In genomic region chr6:130885392-130886192, GRCh38 we compare ENCODE assay signal across 8 cellular contexts. TPM values are rescaled to one million over a fixed set of nuclear protein-coding genes. Genes with fewer than 3 reads are reported as not detected.
DNase-seq lines count a peak whose midpoint lies in the region; ATAC-seq and TF ChIP-seq lines count a peak whose summit lies in the region.

No MANE protein-coding gene starts in this region.

- no peaks in the 10 kb centered on the region for H3K9me3 Mint-ChIP-seq in activated T-cell treated with anti-CD3 and anti-CD28 coated beads, Interleukin-2, amount 50 U/mL, for 24 hours
- no peaks in the 10 kb centered on the region for H3K9me3 Mint-ChIP-seq in neural progenitor cell

- DNase-seq in DMS79 (lab: John Stamatoyannopoulos, UW) = peak; percentile 8
- DNase-seq in HUDEP-2 (lab: John Stamatoyannopoulos, UW; ENCODE audit: unreplicated experiment in 76 of 76) = peak in 57 of 76 experiments; percentile 9 to 82 (median 38)
- peak; percentile 61 to 67 for DNase-seq in PC-9
- DNase-seq in activated T-cell treated with anti-CD3 and anti-CD28 coated beads, Interleukin-2, amount 50 U/mL, for 24 hours = peak; percentile 39
- DNase-seq in fibroblast of gingiva (ENCODE audit: low read depth) = peak; percentile 60
- DNase-seq in neural progenitor cell (ENCODE audit: low spot score) = peak; percentile 82
- peak; percentile 29 for DNase-seq in thoracic aorta (ENCODE audit: low spot score)

- H3F3A ChIP-seq in PC-9 (ENCODE audit: insufficient read depth, low read depth) (no peaks in the 10 kb centered on the region), neural progenitor cell (ENCODE audit: low read depth) (no peaks in the 10 kb centered on the region)

- H3K36me3 ChIP-seq in PC-9 (ENCODE audit: low read depth) (no peaks in the 10 kb centered on the region), neural progenitor cell (no peaks in the 10 kb centered on the region), thoracic aorta (no peaks in the 10 kb centered on the region)

- CTCF ChIA-PET in PC-9 (lab: Charles Lee) = interaction anchor here (1.0 to 1.1 kb wide), 2 partner anchors 231 to 648 kb away, joined by 4 to 11 read pairs; no protein-coding TSS in a partner anchor

- TF ChIP-seq CTCF in PC-9 (conservative IDR thresholded peaks at IDR 0.05) (peak; percentile 98), neural progenitor cell (IDR thresholded peaks at IDR 0.05) (peak; percentile 98), thoracic aorta (IDR thresholded peaks at IDR 0.05) (peak; percentile 86)

- H3K9me3 ChIP-seq in PC-9 (ENCODE audit: insufficient read depth, low read depth) (no peaks in the 10 kb centered on the region), neural progenitor cell (ENCODE audit: low read depth) (no peaks in the 10 kb centered on the region), thoracic aorta (no peaks in the 10 kb centered on the region)

- intact Hi-C loops in PC-9 (cut with micrococcal nuclease; ENCODE audit: unreplicated experiment) = loop anchor here (1.0 to 2.0 kb wide), 3 partner anchors 177 to 649 kb away; partner anchors contain the start of gene EPB41L2

- H3K4me3 ChIP-seq in PC-9 = no peak overlapping the region
- no peak overlapping the region for H3K4me3 ChIP-seq in neural progenitor cell
- H3K4me3 ChIP-seq in thoracic aorta = no peak overlapping the region

- POLR2A ChIA-PET in PC-9 (lab: Charles Lee; ENCODE audit: unreplicated experiment) = no interaction called here

- H3K79me2 ChIP-seq in PC-9 (ENCODE audit: low read depth) (no peaks in the 10 kb centered on the region), neural progenitor cell (ENCODE audit: low read depth) (no peaks in the 10 kb centered on the region)

- no peak overlapping the region for H3K27ac ChIP-seq in PC-9
- no peak overlapping the region for H3K27ac ChIP-seq in neural progenitor cell
- no peak overlapping the region for H3K27ac ChIP-seq in thoracic aorta

- H3K27me3 Mint-ChIP-seq in activated T-cell treated with anti-CD3 and anti-CD28 coated beads, Interleukin-2, amount 50 U/mL, for 24 hours = no peaks in the 10 kb centered on the region
- no peaks in the 10 kb centered on the region for H3K27me3 Mint-ChIP-seq in neural progenitor cell (ENCODE audit: insufficient read depth, low read depth)

- no peaks in the 10 kb centered on the region for H3K9me2 ChIP-seq in PC-9 (ENCODE audit: insufficient read depth)

- H3K36me3 Mint-ChIP-seq in activated T-cell treated with anti-CD3 and anti-CD28 coated beads, Interleukin-2, amount 50 U/mL, for 24 hours (ENCODE audit: low read depth) = peaks cover 2% of the 10 kb centered on the region
- peaks cover 8% of the 10 kb centered on the region for H3K36me3 Mint-ChIP-seq in neural progenitor cell

- no peaks in the 10 kb centered on the region for H4K20me1 ChIP-seq in PC-9 (ENCODE audit: insufficient read depth)
- no peaks in the 10 kb centered on the region for H4K20me1 ChIP-seq in neural progenitor cell (ENCODE audit: low read depth)

- H3K9ac ChIP-seq in neural progenitor cell = no peak overlapping the region

- H3K4me3 Mint-ChIP-seq in activated T-cell treated with anti-CD3 and anti-CD28 coated beads, Interleukin-2, amount 50 U/mL, for 24 hours = no peak overlapping the region
- H3K4me3 Mint-ChIP-seq in neural progenitor cell = no peak overlapping the region

- ATAC-seq in GM21447 (IDR thresholded peaks at IDR 0.05; ENCODE audit: unreplicated experiment) = peak; percentile 90
- no peak for ATAC-seq in thoracic aorta (ENCODE audit: insufficient number of reproducible peaks, low FRiP score, low read depth)

- BruUV-seq in PC-9 (replicated peaks; lab: Mats Ljungman, UMichigan) = no TSS peak

- H3K27ac Mint-ChIP-seq in activated T-cell treated with anti-CD3 and anti-CD28 coated beads, Interleukin-2, amount 50 U/mL, for 24 hours = no peak overlapping the region
- no peak overlapping the region for H3K27ac Mint-ChIP-seq in neural progenitor cell

- H3K4me1 ChIP-seq in PC-9 (replicated peaks; ENCODE audit: insufficient read depth) = no peaks in the 10 kb centered on the region
- no peaks in the 10 kb centered on the region for H3K4me1 ChIP-seq in neural progenitor cell
- peaks cover 0 to 2% of the 10 kb centered on the region in 2 donors for H3K4me1 ChIP-seq in thoracic aorta (ENCODE audit: control insufficient read depth in 1 of 2, low read depth in 2 of 2)

- H3K27me3 ChIP-seq in PC-9 (ENCODE audit: insufficient read depth, low read depth) (no peaks in the 10 kb centered on the region), neural progenitor cell (no peaks in the 10 kb centered on the region), thoracic aorta (replicated peaks; ENCODE audit: insufficient read depth) (no peaks in the 10 kb centered on the region)

- no peaks in the 10 kb centered on the region for H3K4me1 Mint-ChIP-seq in activated T-cell treated with anti-CD3 and anti-CD28 coated beads, Interleukin-2, amount 50 U/mL, for 24 hours (ENCODE audit: low read depth)
- H3K4me1 Mint-ChIP-seq in neural progenitor cell = no peaks in the 10 kb centered on the region

- H3K4me2 ChIP-seq in PC-9 (no peak overlapping the region), neural progenitor cell (no peak overlapping the region)

- H2AFZ ChIP-seq in PC-9 = no peak overlapping the region
- no peak overlapping the region for H2AFZ ChIP-seq in neural progenitor cell (replicated peaks)

RNA-seq across cellular contexts. Expression of gene SMLR1, which starts 58.4 kb away (rescaled TPM):
- total RNA-seq in PC-9 (2021) (not detected in 2 replicates), neural progenitor cell (ENCODE audit: low replicate concordance) (not detected in 2 replicates), thoracic aorta (not detected)

Comparison
In these comparisons a context has a peak if more than half of its experiments do, and no peak if none do; other contexts are left out.
1. DNase-seq: peak in every context shown above with its lines; median percentile 82 in neural progenitor cell; 64 in PC-9; 60 in fibroblast of gingiva; 39 in activated T-cell treated with anti-CD3 and anti-CD28 coated beads, Interleukin-2, amount 50 U/mL, for 24 hours; 38 in HUDEP-2; 29 in thoracic aorta; 8 in DMS79.